In the genomic region with DNA sequence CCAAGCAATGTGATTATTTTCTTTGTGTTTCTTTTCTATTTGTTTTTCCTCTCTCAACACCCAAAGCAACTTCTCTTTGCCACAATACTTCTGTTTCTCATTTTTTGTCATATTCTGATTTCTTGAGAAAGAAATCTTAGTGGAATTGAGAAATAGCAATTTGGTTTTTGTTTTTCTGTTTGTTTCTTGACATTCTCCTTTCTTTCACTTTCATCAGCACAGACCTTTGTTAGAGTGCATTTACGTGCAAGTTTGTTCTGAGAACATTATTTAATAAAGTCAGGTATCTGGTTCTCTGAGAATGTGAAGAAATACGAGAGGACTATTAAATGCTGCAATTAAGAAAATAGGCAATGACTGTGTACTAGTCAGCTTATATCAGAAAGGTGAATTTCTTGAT, we compare ENCODE assay signal across 22 cellular contexts.
DNase-seq lines count a peak whose midpoint lies in the region; ATAC-seq and TF ChIP-seq lines count a peak whose summit lies in the region.
"Had no signal": no experiment of that assay in that cellular context is flagged by ENCODE, and none has a peak within 500 bp of the region (broad histone marks: within the 10 kb centered on the region; RNA-seq: fewer than 3 reads in every experiment).

No MANE protein-coding gene starts in this region.

- H3K9me3 Mint-ChIP-seq in WTC11 = peaks cover 21% of the 10 kb centered on the region

- no peak overlapping the region for H3K4me3 ChIP-seq in dorsolateral prefrontal cortex
- H3K4me3 ChIP-seq: left ventricle myocardium inferior had no signal

- CTCF ChIA-PET in WTC11 (lab: Charles Lee) = no interaction called here

- H3K4me1 Mint-ChIP-seq in WTC11 = no peaks in the 10 kb centered on the region
- H3K4me1 Mint-ChIP-seq: activated CD4-positive, alpha-beta T cell treated with anti-CD3 and anti-CD28 coated beads, Interleukin-2, amount 10 ng/mL, durations not matched to agents 7 days and 5 days; naive thymus-derived CD4-positive, alpha-beta T cell; stimulated activated memory B cell treated with anti-CD40 and anti-IgM and Interleukin-4, amounts not matched to agents 10 μg/mL and 1 μg/mL and 100 μg/mL, for 72 hours; T-helper 17 cell had no signal

- peaks cover 0 to 3% (median 0%) of the 10 kb centered on the region in 45 donors for H3K27me3 ChIP-seq in dorsolateral prefrontal cortex

- no peaks in the 10 kb centered on the region for H3K36me3 Mint-ChIP-seq in WTC11
- H3K36me3 Mint-ChIP-seq: naive thymus-derived CD4-positive, alpha-beta T cell; stimulated activated memory B cell treated with anti-CD40 and anti-IgM and Interleukin-4, amounts not matched to agents 10 μg/mL and 1 μg/mL and 100 μg/mL, for 72 hours had no signal

- DNase-seq in WTC11 (ENCODE audit: low spot score) (no peak), OCI-M1 (lab: John Stamatoyannopoulos, UW) (no peak), kidney glomerular epithelial cell (lab: John Stamatoyannopoulos, UW) (no peak), dorsolateral prefrontal cortex (no peak), left lobe of liver (ENCODE audit: low spot score) (no peak)
- DNase-seq: activated CD4-positive, alpha-beta T cell treated with anti-CD3 and anti-CD28 coated beads, Interleukin-2, amount 10 ng/mL, durations not matched to agents 7 days and 5 days; activated T-cell treated with anti-CD3 and anti-CD28 coated beads, Interleukin-2, amount 50 U/mL, for 48 hours; DMS79 treated with DMSO at 0.1 percent for 48 hours; GOT3; hippocampal formation; left ventricle myocardium inferior; naive thymus-derived CD4-positive, alpha-beta T cell; NCI-H187 treated with DMSO at 0.1 percent for 48 hours; NCI-H526; stimulated activated CD4-positive, alpha-beta T cell treated with anti-CD3 and anti-CD28 coated beads, Interleukin-1b, Interleukin-23, amount 100 ng/mL, for 48 hours; T-helper 17 cell had no signal

- POLR2A ChIA-PET in WTC11 (lab: Charles Lee) = no interaction called here

- intact Hi-C loops in dorsolateral prefrontal cortex (cut with DNase I) = no loop called here

- peak overlapping the region; percentile 4; the same call in 1 of the 2 replicates for H3K27ac Mint-ChIP-seq in WTC11
- H3K27ac Mint-ChIP-seq: activated CD4-positive, alpha-beta T cell treated with anti-CD3 and anti-CD28 coated beads, Interleukin-2, amount 10 ng/mL, durations not matched to agents 7 days and 5 days; naive thymus-derived CD4-positive, alpha-beta T cell; stimulated activated memory B cell treated with anti-CD40 and anti-IgM and Interleukin-4, amounts not matched to agents 10 μg/mL and 1 μg/mL and 100 μg/mL, for 72 hours; T-helper 17 cell had no signal

- H3K27me3 Mint-ChIP-seq in WTC11 (ENCODE audit: low read depth) = no peaks in the 10 kb centered on the region
- H3K27me3 Mint-ChIP-seq: activated CD4-positive, alpha-beta T cell treated with anti-CD3 and anti-CD28 coated beads, Interleukin-2, amount 10 ng/mL, durations not matched to agents 7 days and 5 days; naive thymus-derived CD4-positive, alpha-beta T cell; stimulated activated memory B cell treated with anti-CD40 and anti-IgM and Interleukin-4, amounts not matched to agents 10 μg/mL and 1 μg/mL and 100 μg/mL, for 72 hours; T-helper 17 cell had no signal

- H3K27ac ChIP-seq in dorsolateral prefrontal cortex = no peak overlapping the region
- H3K27ac ChIP-seq: left ventricle myocardium inferior, RWPE1 had no signal

- H3K4me3 Mint-ChIP-seq in WTC11 = no peak overlapping the region
- H3K4me3 Mint-ChIP-seq: activated CD4-positive, alpha-beta T cell treated with anti-CD3 and anti-CD28 coated beads, Interleukin-2, amount 10 ng/mL, durations not matched to agents 7 days and 5 days; naive thymus-derived CD4-positive, alpha-beta T cell; stimulated activated memory B cell treated with anti-CD40 and anti-IgM and Interleukin-4, amounts not matched to agents 10 μg/mL and 1 μg/mL and 100 μg/mL, for 72 hours; T-helper 17 cell had no signal

- no peak for TF ChIP-seq CTCF in WTC11 (IDR thresholded peaks at IDR 0.05)
- no peak for TF ChIP-seq CTCF in dorsolateral prefrontal cortex (IDR thresholded peaks at IDR 0.05 in 54 of 56, conservative IDR thresholded peaks at IDR 0.05 in 2 of 56; ENCODE audit: low read depth in 1 of 56, partially characterized antibody in 56 of 56)

- peak; percentile 39 for ATAC-seq in GM18858 (IDR thresholded peaks at IDR 0.05; ENCODE audit: unreplicated experiment)
- ATAC-seq in GM21528 (IDR thresholded peaks at IDR 0.05; ENCODE audit: low FRiP score, unreplicated experiment) = peak; percentile 50
- ATAC-seq in HG03095 (IDR thresholded peaks at IDR 0.05; ENCODE audit: unreplicated experiment) = peak; percentile 47
- ATAC-seq in WTC11 = no peak
- no peak for ATAC-seq in left lobe of liver
- ATAC-seq: esophagus mucosa; naive thymus-derived CD4-positive, alpha-beta T cell; stimulated activated memory B cell treated with anti-CD40 and anti-IgM and Interleukin-4, amounts not matched to agents 10 μg/mL and 1 μg/mL and 100 μg/mL, for 72 hours; T-helper 17 cell had no signal

TF ChIP-seq in WTC11, 78 proteins besides CTCF, POLR2A, EP300 and RAD21:
- TF ChIP-seq, protein P1, sequence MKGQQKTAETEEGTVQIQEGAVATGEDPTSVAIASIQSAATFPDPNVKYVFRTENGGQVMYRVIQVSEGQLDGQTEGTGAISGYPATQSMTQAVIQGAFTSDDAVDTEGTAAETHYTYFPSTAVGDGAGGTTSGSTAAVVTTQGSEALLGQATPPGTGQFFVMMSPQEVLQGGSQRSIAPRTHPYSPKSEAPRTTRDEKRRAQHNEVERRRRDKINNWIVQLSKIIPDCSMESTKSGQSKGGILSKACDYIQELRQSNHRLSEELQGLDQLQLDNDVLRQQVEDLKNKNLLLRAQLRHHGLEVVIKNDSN (CRISPR knock-in tag; IDR thresholded peaks at IDR 0.05) = no peak
- TF ChIP-seq ZNF416 (CRISPR knock-in tag; IDR thresholded peaks at IDR 0.05) = no peak
- TF ChIP-seq, protein P2, sequence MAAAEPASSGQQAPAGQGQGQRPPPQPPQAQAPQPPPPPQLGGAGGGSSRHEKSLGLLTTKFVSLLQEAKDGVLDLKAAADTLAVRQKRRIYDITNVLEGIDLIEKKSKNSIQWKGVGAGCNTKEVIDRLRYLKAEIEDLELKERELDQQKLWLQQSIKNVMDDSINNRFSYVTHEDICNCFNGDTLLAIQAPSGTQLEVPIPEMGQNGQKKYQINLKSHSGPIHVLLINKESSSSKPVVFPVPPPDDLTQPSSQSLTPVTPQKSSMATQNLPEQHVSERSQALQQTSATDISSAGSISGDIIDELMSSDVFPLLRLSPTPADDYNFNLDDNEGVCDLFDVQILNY (CRISPR knock-in tag; IDR thresholded peaks at IDR 0.05) = no peak
- TF ChIP-seq TP53 (CRISPR knock-in tag; IDR thresholded peaks at IDR 0.05) = no peak
- TF ChIP-seq, protein P3, sequence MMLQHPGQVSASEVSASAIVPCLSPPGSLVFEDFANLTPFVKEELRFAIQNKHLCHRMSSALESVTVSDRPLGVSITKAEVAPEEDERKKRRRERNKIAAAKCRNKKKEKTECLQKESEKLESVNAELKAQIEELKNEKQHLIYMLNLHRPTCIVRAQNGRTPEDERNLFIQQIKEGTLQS (CRISPR knock-in tag; conservative IDR thresholded peaks at IDR 0.05) = no peak
- TF ChIP-seq SP1 (CRISPR knock-in tag; conservative IDR thresholded peaks at IDR 0.05) = no peak
- TF ChIP-seq, protein P4, sequence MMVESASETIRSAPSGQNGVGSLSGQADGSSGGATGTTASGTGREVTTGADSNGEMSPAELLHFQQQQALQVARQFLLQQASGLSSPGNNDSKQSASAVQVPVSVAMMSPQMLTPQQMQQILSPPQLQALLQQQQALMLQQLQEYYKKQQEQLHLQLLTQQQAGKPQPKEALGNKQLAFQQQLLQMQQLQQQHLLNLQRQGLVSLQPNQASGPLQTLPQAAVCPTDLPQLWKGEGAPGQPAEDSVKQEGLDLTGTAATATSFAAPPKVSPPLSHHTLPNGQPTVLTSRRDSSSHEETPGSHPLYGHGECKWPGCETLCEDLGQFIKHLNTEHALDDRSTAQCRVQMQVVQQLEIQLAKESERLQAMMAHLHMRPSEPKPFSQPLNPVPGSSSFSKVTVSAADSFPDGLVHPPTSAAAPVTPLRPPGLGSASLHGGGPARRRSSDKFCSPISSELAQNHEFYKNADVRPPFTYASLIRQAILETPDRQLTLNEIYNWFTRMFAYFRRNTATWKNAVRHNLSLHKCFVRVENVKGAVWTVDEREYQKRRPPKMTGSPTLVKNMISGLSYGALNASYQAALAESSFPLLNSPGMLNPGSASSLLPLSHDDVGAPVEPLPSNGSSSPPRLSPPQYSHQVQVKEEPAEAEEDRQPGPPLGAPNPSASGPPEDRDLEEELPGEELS (CRISPR knock-in tag; IDR thresholded peaks at IDR 0.05) = no peak

Comparison
In these comparisons a context has a peak if more than half of its experiments do, and no peak if none do; other contexts are left out.
1. ATAC-seq: peak in GM18858 (single experiment), GM21528 (single experiment) and HG03095 (single experiment); none in WTC11 (single experiment) and left lobe of liver (single experiment).